Comparison of ENCODE assay signal across 26 cellular contexts in the genomic region with DNA sequence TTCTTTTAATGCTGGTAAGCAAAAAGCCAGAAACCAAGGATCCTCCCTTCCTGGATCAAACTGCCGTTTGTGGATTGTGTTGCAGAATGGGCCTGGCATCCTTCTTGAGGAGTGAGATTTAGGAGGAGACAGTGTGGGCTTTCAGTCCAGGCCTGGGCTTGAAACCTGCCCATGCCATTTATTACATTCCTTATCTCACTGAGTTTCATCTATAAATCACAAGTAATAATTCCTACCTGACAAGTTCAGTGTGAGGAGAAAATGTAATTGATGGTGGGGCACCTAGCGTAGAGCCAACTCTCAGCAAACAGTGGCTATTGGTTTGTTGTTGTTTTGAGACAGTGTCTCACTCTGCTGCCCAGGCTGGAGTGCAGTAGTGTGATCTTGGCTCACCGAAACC.
A peak's percentile ranks its signal among the peaks of the same experiment; 100 is the strongest.
DNase-seq lines count a peak whose midpoint lies in the region; ATAC-seq, FAIRE-seq and TF ChIP-seq lines count a peak whose summit lies in the region.
"Had no signal": no experiment of that assay in that cellular context is flagged by ENCODE, and none has a peak within 500 bp of the region (broad histone marks: within the 10 kb centered on the region; RNA-seq: fewer than 3 reads in every experiment).

No MANE protein-coding gene starts in this region.

- no peak for DNase-seq in GM23338 (ENCODE audit: low spot score)
- DNase-seq in HTR-8/SVneo (ENCODE audit: insufficient read length, low spot score), result no peak
- DNase-seq in body of pancreas, result no peak
- DNase-seq in pancreas, result peak in 1 of 6 donors; percentile 19
- no peak for DNase-seq in NCI-H2171 (lab: John Stamatoyannopoulos, UW)
- DNase-seq: 8988T; ACHN; AML-193; BE2C; CD4-positive, alpha-beta T cell; CD8-positive, alpha-beta memory T cell; DMS 273 treated with DMSO at 0.1 percent for 48 hours; DMS79; EL; GDM1; H7; HCEC 1CT had no signal

- 41% methylated on average over 3 of the region's 3 CpGs for whole genome bisulfite sequencing in body of pancreas, 2 donors
- WGBS in pancreas, 2 donors, result 53 to 55% methylated on average over 3 of the region's 3 CpGs

- no peak for TF ChIP-seq CTCF in GM23338 (conservative IDR thresholded peaks at IDR 0.05; ENCODE audit: low read depth in 2 of 2)
- TF ChIP-seq CTCF in body of pancreas (IDR thresholded peaks at IDR 0.05), result no peak
- no peak for TF ChIP-seq CTCF in pancreas (IDR thresholded peaks at IDR 0.05)

- no peaks in the 10 kb centered on the region for H3K79me2 ChIP-seq in GM23338 (replicated peaks; ENCODE audit: insufficient read depth)

- H3K4me1 ChIP-seq in GM23338 (ENCODE audit: insufficient read depth) (peaks cover 10% of the 10 kb centered on the region), body of pancreas (no peaks in the 10 kb centered on the region), pancreas (no peaks in the 10 kb centered on the region)
- H3K4me1 ChIP-seq: A549; BE2C; BLaER1 treated with 17β-estradiol and CSF1 and Interleukin-3, amounts not matched to agents 10 nM and 100 nM had no signal

- H3K9me2 ChIP-seq in GM23338 (ENCODE audit: insufficient read depth), result peaks cover 6% of the 10 kb centered on the region; the same call in 1 of the 2 replicates

- no peak overlapping the region for H3K4me3 Mint-ChIP-seq in GM23338
- H3K4me3 Mint-ChIP-seq: CD14-positive monocyte; CD4-positive, alpha-beta T cell; CD8-positive, alpha-beta memory T cell had no signal

- H3K36me3 Mint-ChIP-seq in GM23338 (ENCODE audit: low read depth), result peaks cover 8% of the 10 kb centered on the region; the same call in 1 of the 3 replicates
- H3K36me3 Mint-ChIP-seq: CD14-positive monocyte; CD8-positive, alpha-beta memory T cell had no signal

- FAIRE-seq in HTR-8/SVneo (lab: Jason Lieb, UNC), result peak; percentile 85
- no peak for FAIRE-seq in pancreas (lab: Jason Lieb, UNC)
- FAIRE-seq: A549, D721Med, GM12878, GM19239, H1 had no signal

- intact Hi-C loops in body of pancreas (cut with DNase I), result no loop called here
- intact Hi-C loops in pancreas (cut with DNase I), result no loop called here

- peak overlapping the region; percentile 75 for H3K4me2 ChIP-seq in GM23338
- H3K4me2 ChIP-seq: A549; BLaER1 treated with 17β-estradiol and CSF1 and Interleukin-3, amounts not matched to agents 10 nM and 100 nM had no signal

- peaks cover 8% of the 10 kb centered on the region for H3K4me1 Mint-ChIP-seq in GM23338
- H3K4me1 Mint-ChIP-seq: CD14-positive monocyte; CD8-positive, alpha-beta memory T cell had no signal

- H3F3A ChIP-seq in GM23338 (replicated peaks; ENCODE audit: low read depth), result no peaks in the 10 kb centered on the region

- no peak overlapping the region for H3K27ac Mint-ChIP-seq in GM23338
- H3K27ac Mint-ChIP-seq: CD14-positive monocyte; CD4-positive, alpha-beta T cell; CD8-positive, alpha-beta memory T cell had no signal

- peaks cover 14% of the 10 kb centered on the region for H3K9me3 Mint-ChIP-seq in GM23338

- no peak overlapping the region for H3K27ac ChIP-seq in GM23338 (ENCODE audit: low read depth)
- peak overlapping the region in 3 of 4 donors; percentile 0 to 27 (median 2) for H3K27ac ChIP-seq in body of pancreas
- no peak overlapping the region for H3K27ac ChIP-seq in pancreas
- H3K27ac ChIP-seq: A549; BLaER1 treated with 17β-estradiol and CSF1 and Interleukin-3, amounts not matched to agents 10 nM and 100 nM had no signal

- H2AFZ ChIP-seq in GM23338, result peak overlapping the region; percentile 86; the same call in 1 of the 2 replicates

- H3K9me3 ChIP-seq in body of pancreas (no peaks in the 10 kb centered on the region), pancreas (no peaks in the 10 kb centered on the region)
- H3K9me3 ChIP-seq: A549, BE2C had no signal

- no peak overlapping the region for H3K4me3 ChIP-seq in GM23338
- no peak overlapping the region for H3K4me3 ChIP-seq in body of pancreas
- no peak overlapping the region for H3K4me3 ChIP-seq in pancreas
- H3K4me3 ChIP-seq: A549; BLaER1 treated with 17β-estradiol and CSF1 and Interleukin-3, amounts not matched to agents 10 nM and 100 nM; GM12878 had no signal

- H3K27me3 ChIP-seq in GM23338 (ENCODE audit: insufficient read depth) (no peaks in the 10 kb centered on the region), body of pancreas (no peaks in the 10 kb centered on the region), pancreas (no peaks in the 10 kb centered on the region)
- H3K27me3 ChIP-seq: BE2C; BLaER1 treated with 17β-estradiol and CSF1 and Interleukin-3, amounts not matched to agents 10 nM and 100 nM had no signal

- no peak for ATAC-seq in GM23338
- no peak for ATAC-seq in body of pancreas
- ATAC-seq in pancreas, result peak in 3 of 4 donors; percentile 28 to 77 (median 35)
- ATAC-seq in GM19395 (IDR thresholded peaks at IDR 0.05; ENCODE audit: unreplicated experiment), result no peak
- ATAC-seq in HG02642 (IDR thresholded peaks at IDR 0.05; ENCODE audit: poor library complexity, unreplicated experiment), result no peak
- ATAC-seq: A549, GM12878 had no signal

- H3K36me3 ChIP-seq in GM23338 (ENCODE audit: insufficient read depth) (no peaks in the 10 kb centered on the region), body of pancreas (replicated peaks in 1 of 2; ENCODE audit: insufficient read depth in 1 of 2, low read depth in 2 of 2) (no peaks in the 10 kb centered on the region), pancreas (no peaks in the 10 kb centered on the region)
- H3K36me3 ChIP-seq: BE2C; BLaER1 treated with 17β-estradiol and CSF1 and Interleukin-3, amounts not matched to agents 10 nM and 100 nM had no signal

- no peaks in the 10 kb centered on the region for H4K20me1 ChIP-seq in GM23338 (replicated peaks; ENCODE audit: insufficient read depth)
- H4K20me1 ChIP-seq: BLaER1 treated with 17β-estradiol and CSF1 and Interleukin-3, amounts not matched to agents 10 nM and 100 nM had no signal

- H3K27me3 Mint-ChIP-seq in GM23338 (ENCODE audit: insufficient read depth, low read depth, poor library complexity), result no peaks in the 10 kb centered on the region
- H3K27me3 Mint-ChIP-seq: CD4-positive, alpha-beta T cell had no signal

- no peak for TF ChIP-seq POLR2A in body of pancreas (IDR thresholded peaks at IDR 0.05)

TF ChIP-seq in GM23338, 12 proteins besides CTCF, POLR2A, EP300 and RAD21 (continues in another document):
- TF ChIP-seq, protein P1, sequence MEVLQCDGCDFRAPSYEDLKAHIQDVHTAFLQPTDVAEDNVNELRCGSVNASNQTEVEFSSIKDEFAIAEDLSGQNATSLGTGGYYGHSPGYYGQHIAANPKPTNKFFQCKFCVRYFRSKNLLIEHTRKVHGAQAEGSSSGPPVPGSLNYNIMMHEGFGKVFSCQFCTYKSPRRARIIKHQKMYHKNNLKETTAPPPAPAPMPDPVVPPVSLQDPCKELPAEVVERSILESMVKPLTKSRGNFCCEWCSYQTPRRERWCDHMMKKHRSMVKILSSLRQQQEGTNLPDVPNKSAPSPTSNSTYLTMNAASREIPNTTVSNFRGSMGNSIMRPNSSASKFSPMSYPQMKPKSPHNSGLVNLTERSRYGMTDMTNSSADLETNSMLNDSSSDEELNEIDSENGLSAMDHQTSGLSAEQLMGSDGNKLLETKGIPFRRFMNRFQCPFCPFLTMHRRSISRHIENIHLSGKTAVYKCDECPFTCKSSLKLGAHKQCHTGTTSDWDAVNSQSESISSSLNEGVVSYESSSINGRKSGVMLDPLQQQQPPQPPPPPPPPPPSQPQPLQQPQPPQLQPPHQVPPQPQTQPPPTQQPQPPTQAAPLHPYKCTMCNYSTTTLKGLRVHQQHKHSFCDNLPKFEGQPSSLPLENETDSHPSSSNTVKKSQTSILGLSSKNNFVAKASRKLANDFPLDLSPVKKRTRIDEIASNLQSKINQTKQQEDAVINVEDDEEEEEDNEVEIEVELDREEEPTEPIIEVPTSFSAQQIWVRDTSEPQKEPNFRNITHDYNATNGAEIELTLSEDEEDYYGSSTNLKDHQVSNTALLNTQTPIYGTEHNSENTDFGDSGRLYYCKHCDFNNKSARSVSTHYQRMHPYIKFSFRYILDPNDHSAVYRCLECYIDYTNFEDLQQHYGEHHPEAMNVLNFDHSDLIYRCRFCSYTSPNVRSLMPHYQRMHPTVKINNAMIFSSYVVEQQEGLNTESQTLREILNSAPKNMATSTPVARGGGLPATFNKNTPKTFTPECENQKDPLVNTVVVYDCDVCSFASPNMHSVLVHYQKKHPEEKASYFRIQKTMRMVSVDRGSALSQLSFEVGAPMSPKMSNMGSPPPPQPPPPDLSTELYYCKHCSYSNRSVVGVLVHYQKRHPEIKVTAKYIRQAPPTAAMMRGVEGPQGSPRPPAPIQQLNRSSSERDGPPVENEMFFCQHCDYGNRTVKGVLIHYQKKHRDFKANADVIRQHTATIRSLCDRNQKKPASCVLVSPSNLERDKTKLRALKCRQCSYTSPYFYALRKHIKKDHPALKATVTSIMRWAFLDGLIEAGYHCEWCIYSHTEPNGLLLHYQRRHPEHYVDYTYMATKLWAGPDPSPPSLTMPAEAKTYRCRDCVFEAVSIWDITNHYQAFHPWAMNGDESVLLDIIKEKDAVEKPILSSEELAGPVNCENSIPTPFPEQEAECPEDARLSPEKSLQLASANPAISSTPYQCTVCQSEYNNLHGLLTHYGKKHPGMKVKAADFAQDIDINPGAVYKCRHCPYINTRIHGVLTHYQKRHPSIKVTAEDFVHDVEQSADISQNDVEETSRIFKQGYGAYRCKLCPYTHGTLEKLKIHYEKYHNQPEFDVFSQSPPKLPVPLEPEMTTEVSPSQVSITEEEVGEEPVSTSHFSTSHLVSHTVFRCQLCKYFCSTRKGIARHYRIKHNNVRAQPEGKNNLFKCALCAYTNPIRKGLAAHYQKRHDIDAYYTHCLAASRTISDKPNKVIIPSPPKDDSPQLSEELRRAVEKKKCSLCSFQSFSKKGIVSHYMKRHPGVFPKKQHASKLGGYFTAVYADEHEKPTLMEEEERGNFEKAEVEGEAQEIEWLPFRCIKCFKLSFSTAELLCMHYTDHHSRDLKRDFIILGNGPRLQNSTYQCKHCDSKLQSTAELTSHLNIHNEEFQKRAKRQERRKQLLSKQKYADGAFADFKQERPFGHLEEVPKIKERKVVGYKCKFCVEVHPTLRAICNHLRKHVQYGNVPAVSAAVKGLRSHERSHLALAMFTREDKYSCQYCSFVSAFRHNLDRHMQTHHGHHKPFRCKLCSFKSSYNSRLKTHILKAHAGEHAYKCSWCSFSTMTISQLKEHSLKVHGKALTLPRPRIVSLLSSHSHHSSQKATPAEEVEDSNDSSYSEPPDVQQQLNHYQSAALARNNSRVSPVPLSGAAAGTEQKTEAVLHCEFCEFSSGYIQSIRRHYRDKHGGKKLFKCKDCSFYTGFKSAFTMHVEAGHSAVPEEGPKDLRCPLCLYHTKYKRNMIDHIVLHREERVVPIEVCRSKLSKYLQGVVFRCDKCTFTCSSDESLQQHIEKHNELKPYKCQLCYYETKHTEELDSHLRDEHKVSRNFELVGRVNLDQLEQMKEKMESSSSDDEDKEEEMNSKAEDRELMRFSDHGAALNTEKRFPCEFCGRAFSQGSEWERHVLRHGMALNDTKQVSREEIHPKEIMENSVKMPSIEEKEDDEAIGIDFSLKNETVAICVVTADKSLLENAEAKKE (CRISPR knock-in tag; IDR thresholded peaks at IDR 0.05), result no peak
- TF ChIP-seq JUNB (IDR thresholded peaks at IDR 0.05; ENCODE audit: unreplicated experiment), result no peak
- no peak for TF ChIP-seq ZNF114 (CRISPR knock-in tag; IDR thresholded peaks at IDR 0.05)

Comparison
In these comparisons a context has a peak if more than half of its experiments do, and no peak if none do; other contexts are left out.
1. ATAC-seq: peak in pancreas (3 of 4); none in GM23338 (single experiment), body of pancreas (single experiment), GM19395 (single experiment) and HG02642 (single experiment).
2. H3K27ac ChIP-seq: peak in body of pancreas (3 of 4); none in GM23338 (single experiment) and pancreas (0 of 4).